Comparison of ENCODE assay signal across 18 cellular contexts in the genomic region with DNA sequence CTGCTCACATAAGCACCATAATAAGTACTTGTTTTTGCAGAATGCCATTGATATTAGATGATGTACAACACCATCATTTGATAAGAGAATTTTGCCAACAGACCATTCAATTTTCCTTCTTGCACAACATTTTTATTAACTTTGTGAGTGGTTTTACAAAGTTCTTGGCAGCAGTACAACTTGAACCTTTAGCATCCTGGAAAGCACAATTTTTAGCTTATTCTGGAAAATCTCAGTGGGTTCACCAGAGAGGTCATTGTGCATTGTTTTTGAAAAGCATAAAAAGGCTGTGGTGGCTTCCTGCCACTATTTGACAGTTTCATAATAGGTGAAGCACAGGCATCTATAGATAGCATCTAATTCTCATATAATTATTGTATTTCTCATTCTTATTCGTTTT. TPM values are rescaled to one million over a fixed set of nuclear protein-coding genes. Genes with fewer than 3 reads are reported as not detected.
DNase-seq lines count a peak whose midpoint lies in the region; TF ChIP-seq lines count a peak whose summit lies in the region.
"Had no signal": no experiment of that assay in that cellular context is flagged by ENCODE, and none has a peak within 500 bp of the region (broad histone marks: within the 10 kb centered on the region; RNA-seq: fewer than 3 reads in every experiment).

No MANE protein-coding gene starts in this region.

- intact Hi-C loops in adrenal gland (cut with DNase I): no loop called here

- H3K4me1 ChIP-seq in KMS-11 (ENCODE audit: low read depth, poor library complexity, severe bottlenecking) (peaks cover 26% of the 10 kb centered on the region), adrenal gland (replicated peaks in 1 of 2) (no peaks in the 10 kb centered on the region)
- H3K4me1 ChIP-seq: BLaER1 treated with 17β-estradiol and CSF1 and Interleukin-3, amounts not matched to agents 10 nM and 100 nM had no signal

- H3K4me2 ChIP-seq in KMS-11: peak overlapping the region; percentile 52; the same call in 1 of the 2 replicates
- H3K4me2 ChIP-seq: BLaER1 treated with 17β-estradiol and CSF1 and Interleukin-3, amounts not matched to agents 10 nM and 100 nM had no signal

- no peak for TF ChIP-seq POLR2A in adrenal gland (IDR thresholded peaks at IDR 0.05)

- no peak overlapping the region for H2AFZ ChIP-seq in KMS-11 (ENCODE audit: low read depth)

- TF ChIP-seq CTCF in KMS-11 (conservative IDR thresholded peaks at IDR 0.05; ENCODE audit: low read depth, low read length) (no peak), cardiac fibroblast (IDR thresholded peaks at IDR 0.05; ENCODE audit: low read depth, low read length) (no peak), fibroblast of pulmonary artery (IDR thresholded peaks at IDR 0.05; ENCODE audit: low read length, missing control alignments) (no peak), adrenal gland (IDR thresholded peaks at IDR 0.05) (no peak)

- H3K79me2 ChIP-seq in KMS-11 (ENCODE audit: insufficient read depth, low read depth): no peaks in the 10 kb centered on the region

- H4K20me1 ChIP-seq in KMS-11 (ENCODE audit: insufficient read depth): no peaks in the 10 kb centered on the region
- H4K20me1 ChIP-seq: BLaER1 treated with 17β-estradiol and CSF1 and Interleukin-3, amounts not matched to agents 10 nM and 100 nM had no signal

- no peaks in the 10 kb centered on the region for H3K36me3 ChIP-seq in KMS-11 (ENCODE audit: insufficient read depth)
- H3K36me3 ChIP-seq in adrenal gland (replicated peaks in 1 of 2): no peaks in the 10 kb centered on the region
- H3K36me3 ChIP-seq: BLaER1 treated with 17β-estradiol and CSF1 and Interleukin-3, amounts not matched to agents 10 nM and 100 nM had no signal

- H3K9me3 ChIP-seq in adrenal gland (replicated peaks in 1 of 3): no peaks in the 10 kb centered on the region

- H3K9ac ChIP-seq in KMS-11: no peak overlapping the region
- H3K9ac ChIP-seq: BLaER1 treated with 17β-estradiol and CSF1 and Interleukin-3, amounts not matched to agents 10 nM and 100 nM had no signal

- 23 to 45% (median 39%) methylated on average over 1 of the region's 1 CpG for WGBS in adrenal gland, 4 donors

- H3K4me3 ChIP-seq in KMS-11 (IDR thresholded peaks at IDR 0.05; ENCODE audit: insufficient read depth, low read depth, low read length): no peak overlapping the region
- H3K4me3 ChIP-seq in cardiac fibroblast (replicated peaks in 1 of 2; ENCODE audit: low read depth in 2 of 2, low read length in 2 of 2): no peak overlapping the region
- no peak overlapping the region for H3K4me3 ChIP-seq in fibroblast of pulmonary artery (replicated peaks; ENCODE audit: low read depth, low read length)
- no peak overlapping the region for H3K4me3 ChIP-seq in adrenal gland
- H3K4me3 ChIP-seq: BLaER1 treated with 17β-estradiol and CSF1 and Interleukin-3, amounts not matched to agents 10 nM and 100 nM had no signal

- H3K27ac ChIP-seq in KMS-11 (no peak overlapping the region), adrenal gland (no peak overlapping the region)
- H3K27ac ChIP-seq: BLaER1 treated with 17β-estradiol and CSF1 and Interleukin-3, amounts not matched to agents 10 nM and 100 nM had no signal

- peak; percentile 29 to 78 for DNase-seq in cardiac fibroblast (ENCODE audit: low read depth in 2 of 2)
- peak; percentile 76 for DNase-seq in fibroblast of pulmonary artery (ENCODE audit: low read depth)
- peak; percentile 26 for DNase-seq in pulmonary artery endothelial cell (ENCODE audit: low read depth, low spot score)
- DNase-seq in Ammon's horn (ENCODE audit: low spot score): no peak
- DNase-seq in epidermal melanocyte (ENCODE audit: insufficient read length, low spot score): no peak
- no peak for DNase-seq in adrenal gland
- DNase-seq: Calu3; CD8-positive, alpha-beta T cell; GF-D8; H9; MV-4-11; NCI-H1417; NCI-H187; NCI-H226; NCI-H524 treated with DMSO at 0.1 percent for 48 hours; SHP77 treated with DMSO at 0.1 percent for 48 hours had no signal

- no peaks in the 10 kb centered on the region for H3K27me3 ChIP-seq in KMS-11 (ENCODE audit: insufficient read depth, low read depth)
- no peaks in the 10 kb centered on the region for H3K27me3 ChIP-seq in adrenal gland

RNA-seq across cellular contexts. Expression of a gene that starts 26.3 kb away (rescaled TPM):
- total RNA-seq in pulmonary artery endothelial cell: 3.4 and 3.8 TPM in 2 replicates
- 10 to 100 TPM; 34.4 to 84.8 (median 43.0) TPM for total RNA-seq in adrenal gland
- 10 to 100 TPM; 13.9 to 87.0 (median 15.7) TPM for polyA plus RNA-seq in adrenal gland

RNA-seq across cellular contexts. Expression of a gene that starts 50.0 kb away (rescaled TPM):
- total RNA-seq in pulmonary artery endothelial cell: 174 and 192 TPM in 2 replicates
- total RNA-seq in adrenal gland: 1,000 to 10,000 TPM in 1 of 8 donors, 100 to 1,000 TPM in 7; 175 to 1,133 (median 276) TPM
- polyA plus RNA-seq in adrenal gland: 1,000 to 10,000 TPM in 1 of 3 donors, 100 to 1,000 TPM in 2; 249 to 1,639 (median 532) TPM

Comparison
In these comparisons a context has a peak if more than half of its experiments do, and no peak if none do; other contexts are left out.
1. DNase-seq: peak in cardiac fibroblast (2 of 2), fibroblast of pulmonary artery (single experiment) and pulmonary artery endothelial cell (single experiment); none in Ammon's horn (single experiment), epidermal melanocyte (single experiment) and adrenal gland (0 of 7).